ENCODE assay signal across 27 cellular contexts in genomic region chr3:29322586-29322985, GRCh38.
"Had no signal": no experiment of that assay in that cellular context is flagged by ENCODE, and none has a peak within 500 bp of the region (broad histone marks: within the 10 kb centered on the region; RNA-seq: fewer than 3 reads in every experiment).

No MANE protein-coding gene starts in this region.

- H3K27ac ChIP-seq: dorsolateral prefrontal cortex, gastroesophageal sphincter, heart left ventricle, hepatocyte, neutrophil, parathyroid adenoma, right atrium auricular region, testis, tibial artery had no signal

- H3K36me3 Mint-ChIP-seq: mesothelial cell of epicardium; naive B cell; natural killer cell treated with Interleukin-12 subunit alpha and Interleukin-12 subunit beta and Interleukin-15 and Interleukin-18, amount 100 ng/mL, for 72 hours; stimulated activated memory B cell treated with anti-CD40 and anti-IgM and Interleukin-4, amounts not matched to agents 10 μg/mL and 1 μg/mL and 100 μg/mL, for 72 hours; type B pancreatic cell had no signal

- H3K9me3 ChIP-seq: gastroesophageal sphincter, heart left ventricle, mucosa of descending colon, neutrophil, right atrium auricular region, sigmoid colon, testis, tibial artery had no signal

- ATAC-seq: gastroesophageal sphincter; heart left ventricle; left lobe of liver; mucosa of descending colon; natural killer cell treated with Interleukin-12 subunit alpha and Interleukin-12 subunit beta and Interleukin-15 and Interleukin-18, amount 100 ng/mL, for 72 hours; stimulated activated memory B cell treated with anti-CD40 and anti-IgM and Interleukin-4, amounts not matched to agents 10 μg/mL and 1 μg/mL and 100 μg/mL, for 72 hours; stimulated activated naive CD8-positive, alpha-beta T cell treated with anti-CD3 and anti-CD28 coated beads, Interleukin-15, Interleukin-2, amounts not matched to agents 100 U/mL and 50 U/mL, for 24 hours had no signal

- H3K36me3 ChIP-seq: gastroesophageal sphincter, heart left ventricle, neutrophil, right atrium auricular region, sigmoid colon, tibial artery had no signal

- H3K4me3 ChIP-seq: dorsolateral prefrontal cortex, gastroesophageal sphincter, heart left ventricle, hepatocyte, mucosa of descending colon, right atrium auricular region, sigmoid colon, testis, tibial artery had no signal

- H3K27me3 Mint-ChIP-seq: naive B cell; natural killer cell treated with Interleukin-12 subunit alpha and Interleukin-12 subunit beta and Interleukin-15 and Interleukin-18, amount 100 ng/mL, for 72 hours; progenitor cell of endocrine pancreas; stimulated activated memory B cell treated with anti-CD40 and anti-IgM and Interleukin-4, amounts not matched to agents 10 μg/mL and 1 μg/mL and 100 μg/mL, for 72 hours; type B pancreatic cell had no signal

- H3K9ac ChIP-seq: parathyroid adenoma had no signal

- DNase-seq: dorsolateral prefrontal cortex; effector CD4-positive, alpha-beta T cell; foreskin fibroblast; heart left ventricle; kidney; mesenchymal stem cell; mucosa of descending colon; naive B cell; sigmoid colon; stimulated activated CD4-positive, alpha-beta T cell treated with anti-CD3 and anti-CD28 coated beads, Interleukin-4, amount 100 ng/mL, for 4 hours; stimulated activated naive CD8-positive, alpha-beta T cell treated with anti-CD3 and anti-CD28 coated beads, Interleukin-15, Interleukin-2, amounts not matched to agents 100 U/mL and 50 U/mL, for 24 hours; substantia nigra; testis; tibial artery had no signal

- FAIRE-seq: colon had no signal

- H3K27me3 ChIP-seq: dorsolateral prefrontal cortex, gastroesophageal sphincter, heart left ventricle, hepatocyte, neutrophil, right atrium auricular region, sigmoid colon, testis, tibial artery had no signal

- H3K4me3 Mint-ChIP-seq: mesothelial cell of epicardium; naive B cell; natural killer cell treated with Interleukin-12 subunit alpha and Interleukin-12 subunit beta and Interleukin-15 and Interleukin-18, amount 100 ng/mL, for 72 hours; neural crest cell; stimulated activated memory B cell treated with anti-CD40 and anti-IgM and Interleukin-4, amounts not matched to agents 10 μg/mL and 1 μg/mL and 100 μg/mL, for 72 hours; type B pancreatic cell had no signal

- H3K27ac Mint-ChIP-seq: mesothelial cell of epicardium; naive B cell; natural killer cell treated with Interleukin-12 subunit alpha and Interleukin-12 subunit beta and Interleukin-15 and Interleukin-18, amount 100 ng/mL, for 72 hours; progenitor cell of endocrine pancreas; stimulated activated memory B cell treated with anti-CD40 and anti-IgM and Interleukin-4, amounts not matched to agents 10 μg/mL and 1 μg/mL and 100 μg/mL, for 72 hours; type B pancreatic cell had no signal

- H3K79me2 ChIP-seq: parathyroid adenoma had no signal

- H3K4me2 ChIP-seq: hepatocyte had no signal

- H3K9me3 Mint-ChIP-seq: mesothelial cell of epicardium, naive B cell had no signal

- H3K4me1 ChIP-seq: parathyroid adenoma, testis had no signal

- H2AFZ ChIP-seq: hepatocyte, parathyroid adenoma had no signal
